In genomic region chr2:231308219-231308618, GRCh38 we compare ENCODE assay signal across 26 cellular contexts.
"Had no signal": no experiment of that assay in that cellular context is flagged by ENCODE, and none has a peak within 500 bp of the region (broad histone marks: within the 10 kb centered on the region; RNA-seq: fewer than 3 reads in every experiment).

No MANE protein-coding gene starts in this region.

- H3K27ac ChIP-seq: brain microvascular endothelial cell, foreskin keratinocyte, heart left ventricle, left lung, neural progenitor cell, testis, WERI-Rb-1 had no signal

- H3K4me2 ChIP-seq: neural progenitor cell, SK-N-SH had no signal

- H3K9me3 Mint-ChIP-seq: activated CD4-positive, alpha-beta memory T cell treated with anti-CD3 and anti-CD28 coated beads for 36 hours; activated CD4-positive, alpha-beta T cell treated with anti-CD3 and anti-CD28 coated beads, Interleukin-2, amount 10 ng/mL, durations not matched to agents 24 days and 14 days; activated T-cell treated with anti-CD3 and anti-CD28 coated beads, Interleukin-2, amount 50 U/mL, for 72 hours; neural progenitor cell had no signal

- H3K4me1 Mint-ChIP-seq: activated CD4-positive, alpha-beta T cell treated with anti-CD3 and anti-CD28 coated beads, Interleukin-2, amount 10 ng/mL, durations not matched to agents 24 days and 14 days; T-helper 17 cell had no signal

- H3K36me3 Mint-ChIP-seq: activated CD4-positive, alpha-beta memory T cell treated with anti-CD3 and anti-CD28 coated beads for 36 hours had no signal

- H2AFZ ChIP-seq: neural progenitor cell had no signal

- H3K27me3 Mint-ChIP-seq: activated naive CD8-positive, alpha-beta T cell had no signal

- H3K4me1 ChIP-seq: ascending aorta, left lung, testis had no signal

- H3K27me3 ChIP-seq: ascending aorta, brain microvascular endothelial cell, foreskin keratinocyte, heart left ventricle, left lung, neural progenitor cell, testis had no signal

- H3K27ac Mint-ChIP-seq: activated CD4-positive, alpha-beta memory T cell treated with anti-CD3 and anti-CD28 coated beads for 36 hours; activated CD4-positive, alpha-beta T cell treated with anti-CD3 and anti-CD28 coated beads, Interleukin-2, amount 10 ng/mL, durations not matched to agents 24 days and 14 days; activated naive CD8-positive, alpha-beta T cell; activated T-cell treated with anti-CD3 and anti-CD28 coated beads, Interleukin-2, amount 50 U/mL, for 72 hours; neural progenitor cell; T-helper 17 cell had no signal

- H3K4me3 ChIP-seq: ascending aorta, heart left ventricle, left lung, lung, neural progenitor cell, testis had no signal

- H3K4me3 Mint-ChIP-seq: activated CD4-positive, alpha-beta memory T cell treated with anti-CD3 and anti-CD28 coated beads for 36 hours; activated CD4-positive, alpha-beta T cell treated with anti-CD3 and anti-CD28 coated beads, Interleukin-2, amount 10 ng/mL, durations not matched to agents 24 days and 14 days; activated naive CD8-positive, alpha-beta T cell; activated T-cell treated with anti-CD3 and anti-CD28 coated beads, Interleukin-2, amount 50 U/mL, for 72 hours; neural progenitor cell; T-helper 17 cell had no signal

- H3K9me3 ChIP-seq: ascending aorta, heart left ventricle, left lung, SK-N-SH, testis had no signal

- FAIRE-seq: endothelial cell of umbilical vein, urothelium cell line had no signal

- H3K36me3 ChIP-seq: ascending aorta, heart left ventricle, left lung, neural progenitor cell, WERI-Rb-1 had no signal

- H3K9ac ChIP-seq: neural progenitor cell, SK-N-SH had no signal

- ATAC-seq: activated T-cell treated with anti-CD3 and anti-CD28 coated beads, Interleukin-2, amount 50 U/mL, for 72 hours; left lung; right cardiac atrium; T-helper 17 cell had no signal

- DNase-seq: activated CD4-positive, alpha-beta memory T cell treated with anti-CD3 and anti-CD28 coated beads for 36 hours; activated CD4-positive, alpha-beta T cell treated with anti-CD3 and anti-CD28 coated beads, Interleukin-2, amount 10 ng/mL, durations not matched to agents 24 days and 14 days; activated CD4-positive, CD25-positive, alpha-beta regulatory T cell treated with anti-CD3 and anti-CD28 coated beads, Interleukin-2, amount 50 U/mL, for 72 hours; activated effector memory CD4-positive, alpha-beta T cell treated with Interleukin-2 at 50 U/mL for 16 hours; activated naive CD4-positive, alpha-beta T cell treated with Interleukin-2 at 50 U/mL for 16 hours; activated T-cell treated with anti-CD3 and anti-CD28 coated beads for 4 hours; activated T-cell treated with anti-CD3 and anti-CD28 coated beads, Interleukin-2, amount 50 U/mL, for 72 hours; brain microvascular endothelial cell; foreskin keratinocyte; heart left ventricle; left lung; right cardiac atrium; SK-N-SH; stimulated activated CD4-positive, alpha-beta T cell treated with anti-CD3 and anti-CD28 coated beads, Interleukin-15, amount 100 ng/mL, for 24 hours; stimulated activated CD4-positive, alpha-beta T cell treated with anti-CD3 and anti-CD28 coated beads, Interleukin-2, amount 100 ng/mL, for 24 hours; stimulated activated naive CD4-positive, alpha-beta T cell treated with Interleukin-2 at 50 U/mL for 16 hours; SW 1271; T-helper 17 cell; testis; WERI-Rb-1 had no signal
